ENCODE assay signal across 2 cellular contexts in the genomic region with DNA sequence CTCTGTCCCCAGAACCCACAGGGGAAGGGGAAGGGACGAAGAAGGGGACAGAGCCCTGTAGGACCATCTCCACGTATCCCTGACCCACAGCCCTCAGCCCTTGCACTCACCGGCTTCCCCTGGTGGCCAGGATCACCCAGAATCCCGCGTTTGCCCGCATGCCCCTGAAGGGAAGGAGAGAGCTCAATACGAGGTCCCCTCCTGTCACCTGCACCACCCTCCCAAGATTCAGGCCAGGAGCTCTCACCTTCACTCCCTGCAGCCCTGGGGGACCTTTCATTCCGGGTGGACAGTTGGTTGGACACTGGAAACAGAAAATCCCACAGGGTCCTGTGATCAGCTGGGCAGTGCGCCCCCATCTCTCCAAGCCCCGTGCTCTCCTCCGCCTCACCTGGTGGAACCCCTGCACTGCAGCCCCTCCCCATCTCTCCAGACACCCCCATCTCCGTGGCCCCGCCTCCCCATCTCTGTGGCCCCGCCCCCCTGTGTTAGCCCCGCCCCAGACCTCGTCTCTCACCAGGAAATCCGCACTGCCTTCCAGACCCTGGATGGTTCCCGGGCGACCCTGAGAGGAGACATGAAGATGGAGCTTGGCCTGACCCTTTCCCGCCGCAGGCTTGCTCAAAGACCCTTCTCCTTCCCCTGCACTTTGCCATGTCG.
TF ChIP-seq lines count a peak whose summit lies in the region.

No MANE protein-coding gene starts in this region.

TF ChIP-seq in IMR-90, 13 proteins besides CTCF, POLR2A, EP300 and RAD21:
- TF ChIP-seq RFX5 (IDR thresholded peaks at IDR 0.05; ENCODE audit: low read depth, low read length) = no peak
- no peak for TF ChIP-seq MAFK (IDR thresholded peaks at IDR 0.05; ENCODE audit: low read depth, low read length)
- TF ChIP-seq, protein P1, sequence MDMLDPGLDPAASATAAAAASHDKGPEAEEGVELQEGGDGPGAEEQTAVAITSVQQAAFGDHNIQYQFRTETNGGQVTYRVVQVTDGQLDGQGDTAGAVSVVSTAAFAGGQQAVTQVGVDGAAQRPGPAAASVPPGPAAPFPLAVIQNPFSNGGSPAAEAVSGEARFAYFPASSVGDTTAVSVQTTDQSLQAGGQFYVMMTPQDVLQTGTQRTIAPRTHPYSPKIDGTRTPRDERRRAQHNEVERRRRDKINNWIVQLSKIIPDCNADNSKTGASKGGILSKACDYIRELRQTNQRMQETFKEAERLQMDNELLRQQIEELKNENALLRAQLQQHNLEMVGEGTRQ (IDR thresholded peaks at IDR 0.05; ENCODE audit: low read depth, low read length) = no peak
- no peak for TF ChIP-seq CEBPB (IDR thresholded peaks at IDR 0.05; ENCODE audit: low read depth, low read length)
- no peak for TF ChIP-seq RCOR1 (IDR thresholded peaks at IDR 0.05; ENCODE audit: insufficient replicate concordance, low read length)
- TF ChIP-seq, protein P2, sequence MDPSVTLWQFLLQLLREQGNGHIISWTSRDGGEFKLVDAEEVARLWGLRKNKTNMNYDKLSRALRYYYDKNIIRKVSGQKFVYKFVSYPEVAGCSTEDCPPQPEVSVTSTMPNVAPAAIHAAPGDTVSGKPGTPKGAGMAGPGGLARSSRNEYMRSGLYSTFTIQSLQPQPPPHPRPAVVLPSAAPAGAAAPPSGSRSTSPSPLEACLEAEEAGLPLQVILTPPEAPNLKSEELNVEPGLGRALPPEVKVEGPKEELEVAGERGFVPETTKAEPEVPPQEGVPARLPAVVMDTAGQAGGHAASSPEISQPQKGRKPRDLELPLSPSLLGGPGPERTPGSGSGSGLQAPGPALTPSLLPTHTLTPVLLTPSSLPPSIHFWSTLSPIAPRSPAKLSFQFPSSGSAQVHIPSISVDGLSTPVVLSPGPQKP (IDR thresholded peaks at IDR 0.05; ENCODE audit: borderline replicate concordance, low read depth, low read length) = no peak
- no peak for TF ChIP-seq MAZ (IDR thresholded peaks at IDR 0.05; ENCODE audit: borderline replicate concordance, low read depth, low read length)
- TF ChIP-seq MXI1 (IDR thresholded peaks at IDR 0.05; ENCODE audit: borderline replicate concordance, low read depth, low read length) = no peak
- no peak for TF ChIP-seq FOS (IDR thresholded peaks at IDR 0.05; ENCODE audit: low read depth, low read length)
- TF ChIP-seq BHLHE40 (IDR thresholded peaks at IDR 0.05; ENCODE audit: low read depth, low read length) = no peak
- TF ChIP-seq CHD1 (IDR thresholded peaks at IDR 0.05; ENCODE audit: low read depth, low read length) = no peak
- no peak for TF ChIP-seq NFE2L2 (IDR thresholded peaks at IDR 0.05; ENCODE audit: low read depth, low read length)

TF ChIP-seq in GM12878, 131 proteins besides CTCF, POLR2A, EP300 and RAD21:
- TF ChIP-seq CBX5 (IDR thresholded peaks at IDR 0.05; ENCODE audit: low read depth) (no peak), ZBTB33 (IDR thresholded peaks at IDR 0.05) (peak; percentile 51; the same call in 1 of the 2 replicates), ESRRA (IDR thresholded peaks at IDR 0.05; ENCODE audit: low read length) (no peak), KLF5 (IDR thresholded peaks at IDR 0.05; ENCODE audit: partially characterized antibody) (no peak)
TF ChIP-seq in GM12878: peak in this region for 1.
